1 cellular context compared by ENCODE assay signal in the genomic region with DNA sequence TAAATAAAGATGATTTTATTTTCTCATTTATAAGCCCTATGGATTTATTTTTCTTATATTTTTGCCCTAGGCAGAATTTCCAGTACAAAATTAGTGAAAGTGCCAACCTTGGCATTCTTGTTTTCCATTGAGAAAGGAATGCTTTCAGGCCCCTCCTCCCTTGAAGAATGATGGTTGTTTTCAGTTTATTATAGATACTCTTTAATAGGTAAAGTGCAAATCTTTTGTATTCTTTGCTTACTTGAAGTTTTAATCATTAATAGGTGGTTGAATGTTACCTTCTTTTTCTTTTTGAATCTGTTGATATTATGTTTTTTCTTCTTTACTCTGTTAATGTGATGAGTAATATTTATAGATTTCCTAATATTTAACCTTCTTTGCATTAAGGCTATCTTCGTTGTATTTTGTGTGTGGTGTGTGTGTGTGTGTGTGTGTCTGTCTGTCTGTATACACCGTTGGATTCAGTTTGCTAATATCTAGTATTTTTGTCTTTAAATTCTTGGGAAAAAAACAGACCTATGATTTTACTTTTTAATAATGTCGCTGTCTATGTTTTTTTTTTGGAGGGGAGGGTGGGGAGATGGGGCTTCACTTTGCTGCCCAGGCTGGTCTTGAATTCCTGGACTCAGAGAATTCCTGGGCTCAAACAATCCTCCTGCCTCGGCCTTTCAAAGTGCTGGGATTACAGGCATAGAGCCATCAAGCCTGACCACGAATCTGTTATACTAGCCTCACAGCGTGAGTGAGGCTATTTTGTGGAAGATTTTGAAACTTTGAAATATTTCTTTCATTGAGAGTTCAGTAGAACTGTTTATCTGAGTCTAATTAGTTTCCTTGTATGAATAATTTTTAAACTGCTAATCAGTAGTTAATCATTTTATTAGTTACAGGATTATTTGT.
TF ChIP-seq lines count a peak whose summit lies in the region.

No MANE protein-coding gene starts in this region.

TF ChIP-seq in HCT116, 20 proteins besides CTCF, POLR2A, EP300 and RAD21:
- TF ChIP-seq, protein P1, sequence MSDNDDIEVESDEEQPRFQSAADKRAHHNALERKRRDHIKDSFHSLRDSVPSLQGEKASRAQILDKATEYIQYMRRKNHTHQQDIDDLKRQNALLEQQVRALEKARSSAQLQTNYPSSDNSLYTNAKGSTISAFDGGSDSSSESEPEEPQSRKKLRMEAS (IDR thresholded peaks at IDR 0.05) = no peak
- TF ChIP-seq ZNF274 (IDR thresholded peaks at IDR 0.05; ENCODE audit: low read depth, low read length) (no peak), EGR1 (IDR thresholded peaks at IDR 0.05; ENCODE audit: low read depth) (no peak), FOSL1 (IDR thresholded peaks at IDR 0.05; ENCODE audit: low read depth) (no peak), SRF (IDR thresholded peaks at IDR 0.05; ENCODE audit: low read depth) (no peak), POLR2AphosphoS5 (IDR thresholded peaks at IDR 0.05; ENCODE audit: low read depth, low read length) (no peak), CBX3 (IDR thresholded peaks at IDR 0.05; ENCODE audit: low read depth) (no peak), ELF1 (IDR thresholded peaks at IDR 0.05; ENCODE audit: borderline replicate concordance, low read depth) (no peak), EZH2 (IDR thresholded peaks at IDR 0.05) (no peak), ZFX (IDR thresholded peaks at IDR 0.05) (no peak), JUND (IDR thresholded peaks at IDR 0.05) (no peak), CEBPB (IDR thresholded peaks at IDR 0.05; ENCODE audit: low read depth) (no peak), SP1 (IDR thresholded peaks at IDR 0.05; ENCODE audit: low read depth) (no peak)
- TF ChIP-seq, protein P2, sequence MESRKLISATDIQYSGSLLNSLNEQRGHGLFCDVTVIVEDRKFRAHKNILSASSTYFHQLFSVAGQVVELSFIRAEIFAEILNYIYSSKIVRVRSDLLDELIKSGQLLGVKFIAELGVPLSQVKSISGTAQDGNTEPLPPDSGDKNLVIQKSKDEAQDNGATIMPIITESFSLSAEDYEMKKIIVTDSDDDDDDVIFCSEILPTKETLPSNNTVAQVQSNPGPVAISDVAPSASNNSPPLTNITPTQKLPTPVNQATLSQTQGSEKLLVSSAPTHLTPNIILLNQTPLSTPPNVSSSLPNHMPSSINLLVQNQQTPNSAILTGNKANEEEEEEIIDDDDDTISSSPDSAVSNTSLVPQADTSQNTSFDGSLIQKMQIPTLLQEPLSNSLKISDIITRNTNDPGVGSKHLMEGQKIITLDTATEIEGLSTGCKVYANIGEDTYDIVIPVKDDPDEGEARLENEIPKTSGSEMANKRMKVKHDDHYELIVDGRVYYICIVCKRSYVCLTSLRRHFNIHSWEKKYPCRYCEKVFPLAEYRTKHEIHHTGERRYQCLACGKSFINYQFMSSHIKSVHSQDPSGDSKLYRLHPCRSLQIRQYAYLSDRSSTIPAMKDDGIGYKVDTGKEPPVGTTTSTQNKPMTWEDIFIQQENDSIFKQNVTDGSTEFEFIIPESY (IDR thresholded peaks at IDR 0.05; ENCODE audit: extremely low read depth, insufficient replicate concordance, low read length) = no peak
- TF ChIP-seq, protein P3, sequence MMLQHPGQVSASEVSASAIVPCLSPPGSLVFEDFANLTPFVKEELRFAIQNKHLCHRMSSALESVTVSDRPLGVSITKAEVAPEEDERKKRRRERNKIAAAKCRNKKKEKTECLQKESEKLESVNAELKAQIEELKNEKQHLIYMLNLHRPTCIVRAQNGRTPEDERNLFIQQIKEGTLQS (IDR thresholded peaks at IDR 0.05) = no peak
- TF ChIP-seq, protein P4, sequence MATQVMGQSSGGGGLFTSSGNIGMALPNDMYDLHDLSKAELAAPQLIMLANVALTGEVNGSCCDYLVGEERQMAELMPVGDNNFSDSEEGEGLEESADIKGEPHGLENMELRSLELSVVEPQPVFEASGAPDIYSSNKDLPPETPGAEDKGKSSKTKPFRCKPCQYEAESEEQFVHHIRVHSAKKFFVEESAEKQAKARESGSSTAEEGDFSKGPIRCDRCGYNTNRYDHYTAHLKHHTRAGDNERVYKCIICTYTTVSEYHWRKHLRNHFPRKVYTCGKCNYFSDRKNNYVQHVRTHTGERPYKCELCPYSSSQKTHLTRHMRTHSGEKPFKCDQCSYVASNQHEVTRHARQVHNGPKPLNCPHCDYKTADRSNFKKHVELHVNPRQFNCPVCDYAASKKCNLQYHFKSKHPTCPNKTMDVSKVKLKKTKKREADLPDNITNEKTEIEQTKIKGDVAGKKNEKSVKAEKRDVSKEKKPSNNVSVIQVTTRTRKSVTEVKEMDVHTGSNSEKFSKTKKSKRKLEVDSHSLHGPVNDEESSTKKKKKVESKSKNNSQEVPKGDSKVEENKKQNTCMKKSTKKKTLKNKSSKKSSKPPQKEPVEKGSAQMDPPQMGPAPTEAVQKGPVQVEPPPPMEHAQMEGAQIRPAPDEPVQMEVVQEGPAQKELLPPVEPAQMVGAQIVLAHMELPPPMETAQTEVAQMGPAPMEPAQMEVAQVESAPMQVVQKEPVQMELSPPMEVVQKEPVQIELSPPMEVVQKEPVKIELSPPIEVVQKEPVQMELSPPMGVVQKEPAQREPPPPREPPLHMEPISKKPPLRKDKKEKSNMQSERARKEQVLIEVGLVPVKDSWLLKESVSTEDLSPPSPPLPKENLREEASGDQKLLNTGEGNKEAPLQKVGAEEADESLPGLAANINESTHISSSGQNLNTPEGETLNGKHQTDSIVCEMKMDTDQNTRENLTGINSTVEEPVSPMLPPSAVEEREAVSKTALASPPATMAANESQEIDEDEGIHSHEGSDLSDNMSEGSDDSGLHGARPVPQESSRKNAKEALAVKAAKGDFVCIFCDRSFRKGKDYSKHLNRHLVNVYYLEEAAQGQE (IDR thresholded peaks at IDR 0.05; ENCODE audit: low read depth) = no peak
TF ChIP-seq in HCT116: peak in this region for 0.
